8 cellular contexts compared by ENCODE assay signal in genomic region chr5:138178516-138179276, GRCh38. TPM values are rescaled to one million over a fixed set of nuclear protein-coding genes. Genes with fewer than 3 reads are reported as not detected.
DNase-seq lines count a peak whose midpoint lies in the region; ATAC-seq and TF ChIP-seq lines count a peak whose summit lies in the region.

TSS of gene BRD8 (minus strand) at chr5:138178630. CDS start at chr5:138178614, 16 bp downstream.
TSS of gene KIF20A (plus strand) at chr5:138179112. CDS start at chr5:138179681, 569 bp downstream.

- H3K27me3 ChIP-seq in DND-41 (ENCODE audit: insufficient read depth, low read length, poor library complexity) (no peaks in the 10 kb centered on the region), KMS-11 (ENCODE audit: insufficient read depth, low read depth) (no peaks in the 10 kb centered on the region), Panc1 (ENCODE audit: control insufficient read depth, insufficient read depth, low read length) (no peaks in the 10 kb centered on the region), esophagus squamous epithelium (no peaks in the 10 kb centered on the region), muscle layer of duodenum (ENCODE audit: low read depth, low read length) (no peaks in the 10 kb centered on the region)

- H3K9ac ChIP-seq in DND-41 (ENCODE audit: low read depth, low read length): peak within 1 kb of the TSS; percentile 84
- peak within 1 kb of the TSS; percentile 70; the same call in 1 of the 2 replicates for H3K9ac ChIP-seq in KMS-11

- WGBS in esophagus squamous epithelium, 2 donors: 0% methylated on average over 31 to 35 of the region's 41 CpGs

- H3K79me2 ChIP-seq in DND-41 (ENCODE audit: insufficient read depth, low read length) (peaks cover 77% of the 10 kb centered on the region), KMS-11 (ENCODE audit: insufficient read depth, low read depth) (peaks cover 60% of the 10 kb centered on the region)

- CTCF ChIA-PET in Panc1 (lab: Charles Lee): interaction anchor here (0.5 to 1.0 kb wide), 5 partner anchors 35 to 173 kb away, joined by 3 to 5 read pairs (median 4); no protein-coding TSS in a partner anchor

- TF ChIP-seq CTCF in DND-41 (IDR thresholded peaks at IDR 0.05; ENCODE audit: borderline replicate concordance, extremely low read depth, low read length, poor library complexity, severe bottlenecking): no peak
- TF ChIP-seq CTCF in KMS-11 (conservative IDR thresholded peaks at IDR 0.05; ENCODE audit: low read depth, low read length): no peak
- TF ChIP-seq CTCF in Panc1 (IDR thresholded peaks at IDR 0.05): no peak
- TF ChIP-seq CTCF in esophagus squamous epithelium (IDR thresholded peaks at IDR 0.05): peak in 1 of 6 experiments; percentile 38

- H3K27ac ChIP-seq in DND-41 (ENCODE audit: low read length) (peak within 1 kb of the TSS; percentile 98), KMS-11 (peak within 1 kb of the TSS; percentile 60), Panc1 (ENCODE audit: low read length) (peak within 1 kb of the TSS; percentile 100), esophagus squamous epithelium (peak within 1 kb of the TSS; percentile 71 to 92 (median 90)), muscle layer of duodenum (ENCODE audit: low read length) (peak within 1 kb of the TSS; percentile 91)

- POLR2A ChIA-PET in Panc1 (lab: Charles Lee): interaction anchor here (0.5 to 1.2 kb wide), 8 partner anchors 9 to 159 kb away, joined by 3 to 4 read pairs (median 3); partner anchors contain the start of genes CDC25C and FAM53C

- TF ChIP-seq POLR2A in esophagus squamous epithelium (IDR thresholded peaks at IDR 0.05): peak in 2 of 4 donors; percentile 36 to 44

- H3K36me3 ChIP-seq in DND-41 (ENCODE audit: insufficient read depth, low read length): peaks cover 68% of the 10 kb centered on the region
- no peaks in the 10 kb centered on the region for H3K36me3 ChIP-seq in KMS-11 (ENCODE audit: insufficient read depth)
- H3K36me3 ChIP-seq in Panc1 (ENCODE audit: control insufficient read depth, insufficient read depth, low read length): peaks cover 26% of the 10 kb centered on the region
- peaks cover 0 to 60% (median 0%) of the 10 kb centered on the region in 3 donors for H3K36me3 ChIP-seq in esophagus squamous epithelium
- H3K36me3 ChIP-seq in muscle layer of duodenum (ENCODE audit: control insufficient read depth in 1 of 2, insufficient read depth in 2 of 2, low read length in 2 of 2): peaks cover 5 to 11% of the 10 kb centered on the region in 2 donors

- H3K4me1 Mint-ChIP-seq in activated T-cell treated with anti-CD3 and anti-CD28 coated beads, Interleukin-2, amount 50 U/mL, for 24 hours (ENCODE audit: low read depth): peaks cover 21% of the 10 kb centered on the region

- H3K4me1 ChIP-seq in DND-41 (ENCODE audit: insufficient read depth, low read length): peaks cover 42% of the 10 kb centered on the region
- peaks cover 23% of the 10 kb centered on the region for H3K4me1 ChIP-seq in KMS-11 (ENCODE audit: low read depth, poor library complexity, severe bottlenecking)
- H3K4me1 ChIP-seq in Panc1 (ENCODE audit: control insufficient read depth, insufficient read depth, low read length): peaks cover 22% of the 10 kb centered on the region
- H3K4me1 ChIP-seq in esophagus squamous epithelium: peaks cover 16 to 38% (median 16%) of the 10 kb centered on the region in 3 donors
- peaks cover 5 to 27% of the 10 kb centered on the region in 2 donors for H3K4me1 ChIP-seq in muscle layer of duodenum (ENCODE audit: control insufficient read depth in 1 of 2, insufficient read depth in 2 of 2, low read length in 2 of 2)

- peak; percentile 86 for ATAC-seq in DND-41 (ENCODE audit: insufficient read depth, low read depth)
- ATAC-seq in GM21786 (IDR thresholded peaks at IDR 0.05; ENCODE audit: unreplicated experiment): peak; percentile 84
- ATAC-seq in Panc1: peak; percentile 94

- no TSS peak for BruUV-seq in Panc1 (replicated peaks; lab: Mats Ljungman, UMichigan)

- no peak within 1 kb of the TSS for H3K4me3 Mint-ChIP-seq in activated T-cell treated with anti-CD3 and anti-CD28 coated beads, Interleukin-2, amount 50 U/mL, for 24 hours

- H3K9me3 ChIP-seq in DND-41 (ENCODE audit: insufficient read depth, low read length, severe bottlenecking): no peaks in the 10 kb centered on the region
- H3K9me3 ChIP-seq in Panc1 (ENCODE audit: control insufficient read depth, insufficient read depth, low read depth, low read length): no peaks in the 10 kb centered on the region
- no peaks in the 10 kb centered on the region for H3K9me3 ChIP-seq in esophagus squamous epithelium
- no peaks in the 10 kb centered on the region for H3K9me3 ChIP-seq in muscle layer of duodenum (ENCODE audit: control insufficient read depth in 1 of 2, low read length in 2 of 2)

- peak within 1 kb of the TSS; percentile 80 for H3K4me2 ChIP-seq in DND-41 (ENCODE audit: insufficient read depth, low read length)
- H3K4me2 ChIP-seq in KMS-11: peak within 1 kb of the TSS; percentile 85

- no peaks in the 10 kb centered on the region for H3K9me3 Mint-ChIP-seq in activated T-cell treated with anti-CD3 and anti-CD28 coated beads, Interleukin-2, amount 50 U/mL, for 24 hours

- H3K4me3 ChIP-seq in DND-41 (ENCODE audit: low read depth in 1 of 2, low read length in 2 of 2) (peak within 1 kb of the TSS; percentile 76 to 87), KMS-11 (IDR thresholded peaks at IDR 0.05; ENCODE audit: insufficient read depth, low read depth, low read length) (peak within 1 kb of the TSS; percentile 3), Panc1 (ENCODE audit: low read depth in 2 of 2, low read length in 2 of 2) (peak within 1 kb of the TSS; percentile 93 to 97), esophagus squamous epithelium (peak within 1 kb of the TSS; percentile 66 to 90 (median 73)), muscle layer of duodenum (ENCODE audit: low read depth in 1 of 2, low read length in 2 of 2) (peak within 1 kb of the TSS; percentile 83 to 100)

- in situ Hi-C loops in Panc1 (cut with HindIII; ENCODE audit: low pct_unique_long_range_greater_than_20kb, low sequenced_read_pairs): no loop called here

- H3K27ac Mint-ChIP-seq in activated T-cell treated with anti-CD3 and anti-CD28 coated beads, Interleukin-2, amount 50 U/mL, for 24 hours: no peak within 1 kb of the TSS

- H3K36me3 Mint-ChIP-seq in activated T-cell treated with anti-CD3 and anti-CD28 coated beads, Interleukin-2, amount 50 U/mL, for 24 hours (ENCODE audit: low read depth): peaks cover 53% of the 10 kb centered on the region

- no peaks in the 10 kb centered on the region for H3K27me3 Mint-ChIP-seq in activated T-cell treated with anti-CD3 and anti-CD28 coated beads, Interleukin-2, amount 50 U/mL, for 24 hours

- H4K20me1 ChIP-seq in DND-41 (ENCODE audit: insufficient read depth, low read length) (peaks cover 12% of the 10 kb centered on the region; the same call in 1 of the 2 replicates), KMS-11 (ENCODE audit: insufficient read depth) (no peaks in the 10 kb centered on the region)

- DNase-seq in DND-41: peak; percentile 95
- DNase-seq in Panc1 (ENCODE audit: low read depth, low spot score): peak; percentile 98
- DNase-seq in activated T-cell treated with anti-CD3 and anti-CD28 coated beads, Interleukin-2, amount 50 U/mL, for 24 hours: peak; percentile 85
- peak; percentile 73 for DNase-seq in esophagus squamous epithelium (lab: John Stamatoyannopoulos, UW)
- peak; percentile 79 to 87 for DNase-seq in stimulated activated CD8-positive, alpha-beta memory T cell treated with anti-CD3 and anti-CD28 coated beads, Interleukin-7, amount 100 ng/mL, for 4 hours (ENCODE audit: low read depth in 2 of 2)

- peak within 1 kb of the TSS; percentile 95 for H2AFZ ChIP-seq in DND-41 (ENCODE audit: low read depth, low read length)
- H2AFZ ChIP-seq in KMS-11 (ENCODE audit: low read depth): peak within 1 kb of the TSS; percentile 62

- intact Hi-C loops in Panc1 (cut with micrococcal nuclease; ENCODE audit: unreplicated experiment) (no loop called here), esophagus squamous epithelium (cut with DNase I) (no loop called here)

RNA-seq across cellular contexts. Expression of gene BRD8, which starts in this region (rescaled TPM):
- total RNA-seq in Panc1 (2021; ENCODE audit: unreplicated experiment): 92.1 TPM
- polyA plus RNA-seq in Panc1 (2012; ENCODE audit: insufficient read length): 45.8 TPM
- total RNA-seq in esophagus squamous epithelium: 10 to 100 TPM; 27.9 to 39.9 (median 32.6) TPM

RNA-seq across cellular contexts. Expression of gene KIF20A, which starts in this region (rescaled TPM):
- total RNA-seq in Panc1 (2021; ENCODE audit: unreplicated experiment) (55.4 TPM), esophagus squamous epithelium (10 to 100 TPM in 3 of 4 donors, 1 to 10 TPM in 1; 5.7 to 22.7 (median 17.8) TPM)
- 17.8 TPM for polyA plus RNA-seq in Panc1 (2012; ENCODE audit: insufficient read length)

Comparison
In these comparisons a context has a peak if more than half of its experiments do, and no peak if none do; other contexts are left out.
1. Peak in every context shown above with its lines: DNase-seq, ATAC-seq, H3K4me3 ChIP-seq and H3K27ac ChIP-seq.
2. H3K4me3 ChIP-seq: peak in every context shown above with its lines; median percentile 95 in Panc1; 92 in muscle layer of duodenum; 82 in DND-41; 73 in esophagus squamous epithelium; 3 in KMS-11.